In the genomic region with DNA sequence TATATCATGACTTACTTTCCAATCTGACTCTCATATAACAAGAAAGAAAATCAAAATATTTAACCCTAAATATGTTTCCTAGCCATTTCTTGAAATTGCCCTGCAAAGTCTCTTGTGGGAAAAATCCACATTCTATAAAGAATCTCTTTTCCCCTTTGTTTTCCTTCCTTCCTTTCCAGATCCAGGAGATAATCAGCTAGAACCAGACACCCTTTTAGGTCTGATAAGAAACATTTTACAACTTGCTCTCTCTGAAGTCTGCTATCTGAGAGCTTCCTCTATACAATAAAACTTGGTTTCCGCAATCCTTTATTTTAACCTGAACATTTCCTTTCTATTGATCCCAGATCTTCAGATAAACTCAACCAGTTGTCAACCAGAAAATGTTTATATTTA, we compare ENCODE assay signal across 1 cellular context.
TF ChIP-seq lines count a peak whose summit lies in the region.

No MANE protein-coding gene starts in this region.

TF ChIP-seq in K562, 482 proteins besides CTCF, POLR2A, EP300 and RAD21 (continued from another document and continues in another):
- TF ChIP-seq TEAD4 (IDR thresholded peaks at IDR 0.05; ENCODE audit: low read length) (peak; percentile 57; the same call in 1 of the 2 replicates), TEAD4 (CRISPR knock-in tag; IDR thresholded peaks at IDR 0.05; ENCODE audit: borderline replicate concordance) (no peak), GATAD2B (IDR thresholded peaks at IDR 0.05; ENCODE audit: borderline replicate concordance) (0 out of 2 replicates have a peak, but pooled peaks have one; percentile 14), FOXK2 (conservative IDR thresholded peaks at IDR 0.05 in 1 of 2, IDR thresholded peaks at IDR 0.05 in 1 of 2; ENCODE audit: low read depth in 2 of 2) (no peak), ZZZ3 (IDR thresholded peaks at IDR 0.05) (no peak), DPF2 (IDR thresholded peaks at IDR 0.05) (peak; percentile 61), KLF10 (CRISPR knock-in tag; IDR thresholded peaks at IDR 0.05) (no peak), EGR1 (conservative IDR thresholded peaks at IDR 0.05) (no peak), TSC22D4 (tag; IDR thresholded peaks at IDR 0.05) (no peak), ZNF146 (CRISPR knock-in tag; IDR thresholded peaks at IDR 0.05; ENCODE audit: unreplicated experiment) (no peak), PCBP2 (IDR thresholded peaks at IDR 0.05; ENCODE audit: low read depth, low read length, poor library complexity, severe bottlenecking) (no peak), CBX3 (IDR thresholded peaks at IDR 0.05; ENCODE audit: borderline replicate concordance in 1 of 2, low read length in 2 of 2) (no peak), PRMT5 (CRISPR knock-in tag; IDR thresholded peaks at IDR 0.05) (no peak), TCF3 (CRISPR knock-in tag; IDR thresholded peaks at IDR 0.05) (peak; percentile 32; the same call in 1 of the 2 replicates), RBM17 (IDR thresholded peaks at IDR 0.05; ENCODE audit: borderline replicate concordance, low read depth, low read length) (no peak), SIX5 (IDR thresholded peaks at IDR 0.05; ENCODE audit: borderline replicate concordance in 1 of 2, insufficient read depth in 1 of 2, low read depth in 1 of 2, low read length in 2 of 2) (no peak), BHLHE40 (IDR thresholded peaks at IDR 0.05; ENCODE audit: low read length) (no peak), ARID1B (IDR thresholded peaks at IDR 0.05) (peak; percentile 82), PURB (CRISPR knock-in tag; IDR thresholded peaks at IDR 0.05; ENCODE audit: low read depth) (no peak), KLF16 (IDR thresholded peaks at IDR 0.05) (0 out of 2 replicates have a peak, but pooled peaks have one; percentile 31), TAF15 (IDR thresholded peaks at IDR 0.05; ENCODE audit: low read depth, low read length) (no peak), ELF1 (tag; IDR thresholded peaks at IDR 0.05) (0 out of 2 replicates have a peak, but pooled peaks have one; percentile 23), MEF2D (tag; conservative IDR thresholded peaks at IDR 0.05; ENCODE audit: low read depth) (no peak), ZNF695 (CRISPR knock-in tag; IDR thresholded peaks at IDR 0.05) (no peak), ZNF507 (tag; conservative IDR thresholded peaks at IDR 0.05) (no peak), SUPT5H (IDR thresholded peaks at IDR 0.05) (no peak), SIN3A (IDR thresholded peaks at IDR 0.05; ENCODE audit: borderline replicate concordance in 2 of 2, control insufficient read depth in 1 of 2, low read depth in 2 of 2, low read length in 2 of 2) (no peak)
- TF ChIP-seq, protein P1, sequence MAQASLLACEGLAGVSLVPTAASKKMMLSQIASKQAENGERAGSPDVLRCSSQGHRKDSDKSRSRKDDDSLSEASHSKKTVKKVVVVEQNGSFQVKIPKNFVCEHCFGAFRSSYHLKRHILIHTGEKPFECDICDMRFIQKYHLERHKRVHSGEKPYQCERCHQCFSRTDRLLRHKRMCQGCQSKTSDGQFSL (CRISPR knock-in tag; IDR thresholded peaks at IDR 0.05), result no peak
- TF ChIP-seq, protein P1 (tag; IDR thresholded peaks at IDR 0.05), result no peak
- TF ChIP-seq, protein P2, sequence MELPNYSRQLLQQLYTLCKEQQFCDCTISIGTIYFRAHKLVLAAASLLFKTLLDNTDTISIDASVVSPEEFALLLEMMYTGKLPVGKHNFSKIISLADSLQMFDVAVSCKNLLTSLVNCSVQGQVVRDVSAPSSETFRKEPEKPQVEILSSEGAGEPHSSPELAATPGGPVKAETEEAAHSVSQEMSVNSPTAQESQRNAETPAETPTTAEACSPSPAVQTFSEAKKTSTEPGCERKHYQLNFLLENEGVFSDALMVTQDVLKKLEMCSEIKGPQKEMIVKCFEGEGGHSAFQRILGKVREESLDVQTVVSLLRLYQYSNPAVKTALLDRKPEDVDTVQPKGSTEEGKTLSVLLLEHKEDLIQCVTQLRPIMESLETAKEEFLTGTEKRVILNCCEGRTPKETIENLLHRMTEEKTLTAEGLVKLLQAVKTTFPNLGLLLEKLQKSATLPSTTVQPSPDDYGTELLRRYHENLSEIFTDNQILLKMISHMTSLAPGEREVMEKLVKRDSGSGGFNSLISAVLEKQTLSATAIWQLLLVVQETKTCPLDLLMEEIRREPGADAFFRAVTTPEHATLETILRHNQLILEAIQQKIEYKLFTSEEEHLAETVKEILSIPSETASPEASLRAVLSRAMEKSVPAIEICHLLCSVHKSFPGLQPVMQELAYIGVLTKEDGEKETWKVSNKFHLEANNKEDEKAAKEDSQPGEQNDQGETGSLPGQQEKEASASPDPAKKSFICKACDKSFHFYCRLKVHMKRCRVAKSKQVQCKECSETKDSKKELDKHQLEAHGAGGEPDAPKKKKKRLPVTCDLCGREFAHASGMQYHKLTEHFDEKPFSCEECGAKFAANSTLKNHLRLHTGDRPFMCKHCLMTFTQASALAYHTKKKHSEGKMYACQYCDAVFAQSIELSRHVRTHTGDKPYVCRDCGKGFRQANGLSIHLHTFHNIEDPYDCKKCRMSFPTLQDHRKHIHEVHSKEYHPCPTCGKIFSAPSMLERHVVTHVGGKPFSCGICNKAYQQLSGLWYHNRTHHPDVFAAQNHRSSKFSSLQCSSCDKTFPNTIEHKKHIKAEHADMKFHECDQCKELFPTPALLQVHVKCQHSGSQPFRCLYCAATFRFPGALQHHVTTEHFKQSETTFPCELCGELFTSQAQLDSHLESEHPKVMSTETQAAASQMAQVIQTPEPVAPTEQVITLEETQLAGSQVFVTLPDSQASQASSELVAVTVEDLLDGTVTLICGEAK (IDR thresholded peaks at IDR 0.05), result no peak
- TF ChIP-seq, protein P2 (CRISPR knock-in tag; IDR thresholded peaks at IDR 0.05), result no peak
- TF ChIP-seq, protein P3, sequence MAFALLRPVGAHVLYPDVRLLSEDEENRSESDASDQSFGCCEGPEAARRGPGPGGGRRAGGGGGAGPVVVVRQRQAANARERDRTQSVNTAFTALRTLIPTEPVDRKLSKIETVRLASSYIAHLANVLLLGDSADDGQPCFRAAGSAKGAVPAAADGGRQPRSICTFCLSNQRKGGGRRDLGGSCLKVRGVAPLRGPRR (CRISPR knock-in tag; IDR thresholded peaks at IDR 0.05), result no peak
- TF ChIP-seq, protein P4, sequence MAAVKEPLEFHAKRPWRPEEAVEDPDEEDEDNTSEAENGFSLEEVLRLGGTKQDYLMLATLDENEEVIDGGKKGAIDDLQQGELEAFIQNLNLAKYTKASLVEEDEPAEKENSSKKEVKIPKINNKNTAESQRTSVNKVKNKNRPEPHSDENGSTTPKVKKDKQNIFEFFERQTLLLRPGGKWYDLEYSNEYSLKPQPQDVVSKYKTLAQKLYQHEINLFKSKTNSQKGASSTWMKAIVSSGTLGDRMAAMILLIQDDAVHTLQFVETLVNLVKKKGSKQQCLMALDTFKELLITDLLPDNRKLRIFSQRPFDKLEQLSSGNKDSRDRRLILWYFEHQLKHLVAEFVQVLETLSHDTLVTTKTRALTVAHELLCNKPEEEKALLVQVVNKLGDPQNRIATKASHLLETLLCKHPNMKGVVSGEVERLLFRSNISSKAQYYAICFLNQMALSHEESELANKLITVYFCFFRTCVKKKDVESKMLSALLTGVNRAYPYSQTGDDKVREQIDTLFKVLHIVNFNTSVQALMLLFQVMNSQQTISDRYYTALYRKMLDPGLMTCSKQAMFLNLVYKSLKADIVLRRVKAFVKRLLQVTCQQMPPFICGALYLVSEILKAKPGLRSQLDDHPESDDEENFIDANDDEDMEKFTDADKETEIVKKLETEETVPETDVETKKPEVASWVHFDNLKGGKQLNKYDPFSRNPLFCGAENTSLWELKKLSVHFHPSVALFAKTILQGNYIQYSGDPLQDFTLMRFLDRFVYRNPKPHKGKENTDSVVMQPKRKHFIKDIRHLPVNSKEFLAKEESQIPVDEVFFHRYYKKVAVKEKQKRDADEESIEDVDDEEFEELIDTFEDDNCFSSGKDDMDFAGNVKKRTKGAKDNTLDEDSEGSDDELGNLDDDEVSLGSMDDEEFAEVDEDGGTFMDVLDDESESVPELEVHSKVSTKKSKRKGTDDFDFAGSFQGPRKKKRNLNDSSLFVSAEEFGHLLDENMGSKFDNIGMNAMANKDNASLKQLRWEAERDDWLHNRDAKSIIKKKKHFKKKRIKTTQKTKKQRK (IDR thresholded peaks at IDR 0.05; ENCODE audit: borderline replicate concordance, low read depth, low read length), result no peak
- TF ChIP-seq, protein P5, sequence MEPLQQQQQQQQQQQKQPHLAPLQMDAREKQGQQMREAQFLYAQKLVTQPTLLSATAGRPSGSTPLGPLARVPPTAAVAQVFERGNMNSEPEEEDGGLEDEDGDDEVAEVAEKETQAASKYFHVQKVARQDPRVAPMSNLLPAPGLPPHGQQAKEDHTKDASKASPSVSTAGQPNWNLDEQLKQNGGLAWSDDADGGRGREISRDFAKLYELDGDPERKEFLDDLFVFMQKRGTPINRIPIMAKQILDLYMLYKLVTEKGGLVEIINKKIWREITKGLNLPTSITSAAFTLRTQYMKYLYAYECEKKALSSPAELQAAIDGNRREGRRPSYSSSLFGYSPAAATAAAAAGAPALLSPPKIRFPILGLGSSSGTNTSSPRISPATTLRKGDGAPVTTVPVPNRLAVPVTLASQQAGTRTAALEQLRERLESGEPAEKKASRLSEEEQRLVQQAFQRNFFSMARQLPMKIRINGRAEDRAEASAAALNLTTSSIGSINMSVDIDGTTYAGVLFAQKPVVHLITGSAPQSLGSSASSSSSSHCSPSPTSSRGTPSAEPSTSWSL (CRISPR knock-in tag; IDR thresholded peaks at IDR 0.05; ENCODE audit: borderline replicate concordance), result no peak
- TF ChIP-seq, protein P6, sequence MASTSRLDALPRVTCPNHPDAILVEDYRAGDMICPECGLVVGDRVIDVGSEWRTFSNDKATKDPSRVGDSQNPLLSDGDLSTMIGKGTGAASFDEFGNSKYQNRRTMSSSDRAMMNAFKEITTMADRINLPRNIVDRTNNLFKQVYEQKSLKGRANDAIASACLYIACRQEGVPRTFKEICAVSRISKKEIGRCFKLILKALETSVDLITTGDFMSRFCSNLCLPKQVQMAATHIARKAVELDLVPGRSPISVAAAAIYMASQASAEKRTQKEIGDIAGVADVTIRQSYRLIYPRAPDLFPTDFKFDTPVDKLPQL (IDR thresholded peaks at IDR 0.05; ENCODE audit: extremely low read depth, insufficient read length), result no peak
- TF ChIP-seq, protein P7, sequence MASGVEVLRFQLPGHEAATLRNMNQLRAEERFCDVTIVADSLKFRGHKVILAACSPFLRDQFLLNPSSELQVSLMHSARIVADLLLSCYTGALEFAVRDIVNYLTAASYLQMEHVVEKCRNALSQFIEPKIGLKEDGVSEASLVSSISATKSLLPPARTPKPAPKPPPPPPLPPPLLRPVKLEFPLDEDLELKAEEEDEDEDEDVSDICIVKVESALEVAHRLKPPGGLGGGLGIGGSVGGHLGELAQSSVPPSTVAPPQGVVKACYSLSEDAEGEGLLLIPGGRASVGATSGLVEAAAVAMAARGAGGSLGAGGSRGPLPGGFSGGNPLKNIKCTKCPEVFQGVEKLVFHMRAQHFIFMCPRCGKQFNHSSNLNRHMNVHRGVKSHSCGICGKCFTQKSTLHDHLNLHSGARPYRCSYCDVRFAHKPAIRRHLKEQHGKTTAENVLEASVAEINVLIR (CRISPR knock-in tag; IDR thresholded peaks at IDR 0.05), result no peak
- TF ChIP-seq, protein P8, sequence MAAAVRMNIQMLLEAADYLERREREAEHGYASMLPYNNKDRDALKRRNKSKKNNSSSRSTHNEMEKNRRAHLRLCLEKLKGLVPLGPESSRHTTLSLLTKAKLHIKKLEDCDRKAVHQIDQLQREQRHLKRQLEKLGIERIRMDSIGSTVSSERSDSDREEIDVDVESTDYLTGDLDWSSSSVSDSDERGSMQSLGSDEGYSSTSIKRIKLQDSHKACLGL (CRISPR knock-in tag; IDR thresholded peaks at IDR 0.05; ENCODE audit: borderline replicate concordance, poor library complexity, severe bottlenecking), result no peak
- TF ChIP-seq, protein P9, sequence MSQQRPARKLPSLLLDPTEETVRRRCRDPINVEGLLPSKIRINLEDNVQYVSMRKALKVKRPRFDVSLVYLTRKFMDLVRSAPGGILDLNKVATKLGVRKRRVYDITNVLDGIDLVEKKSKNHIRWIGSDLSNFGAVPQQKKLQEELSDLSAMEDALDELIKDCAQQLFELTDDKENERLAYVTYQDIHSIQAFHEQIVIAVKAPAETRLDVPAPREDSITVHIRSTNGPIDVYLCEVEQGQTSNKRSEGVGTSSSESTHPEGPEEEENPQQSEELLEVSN (IDR thresholded peaks at IDR 0.05; ENCODE audit: borderline replicate concordance in 1 of 2, extremely low read depth in 1 of 2, insufficient read depth in 1 of 2, insufficient read length in 1 of 2, low read depth in 1 of 2, low read length in 1 of 2, poor library complexity in 1 of 2, severe bottlenecking in 1 of 2), result no peak
